Comparison of ENCODE assay signal across 8 cellular contexts in genomic region chr1:234498448-234499118, GRCh38. TPM values are rescaled to one million over a fixed set of nuclear protein-coding genes. Genes with fewer than 3 reads are reported as not detected.
DNase-seq lines count a peak whose midpoint lies in the region; ATAC-seq, FAIRE-seq and TF ChIP-seq lines count a peak whose summit lies in the region.

No MANE protein-coding gene starts in this region.

- TF ChIP-seq CTCF in K562 (IDR thresholded peaks at IDR 0.05 in 2 of 3, conservative IDR thresholded peaks at IDR 0.05 in 1 of 3; ENCODE audit: insufficient read depth in 2 of 3, low read depth in 1 of 3, low read length in 3 of 3) (no peak), upper lobe of left lung (IDR thresholded peaks at IDR 0.05) (no peak), nephron progenitor cell (IDR thresholded peaks at IDR 0.05) (no peak)

- in situ Hi-C loops in K562 (cut with MboI): loop anchor here (5.0 to 10.0 kb wide), 4 partner anchors 99 to 594 kb away; no protein-coding TSS in a partner anchor

- H3K4me3 Mint-ChIP-seq in activated T-cell treated with anti-CD3 and anti-CD28 coated beads, Interleukin-2, amount 50 U/mL, for 24 hours: no peak overlapping the region
- no peak overlapping the region for H3K4me3 Mint-ChIP-seq in activated T-cell treated with anti-CD3 and anti-CD28 coated beads, Interleukin-2, amount 50 U/mL, for 4 hours
- H3K4me3 Mint-ChIP-seq in memory B cell: no peak overlapping the region
- no peak overlapping the region for H3K4me3 Mint-ChIP-seq in nephron progenitor cell

- no peak for FAIRE-seq in K562 (lab: Jason Lieb, UNC)

- H3K4me1 Mint-ChIP-seq in activated T-cell treated with anti-CD3 and anti-CD28 coated beads, Interleukin-2, amount 50 U/mL, for 24 hours (ENCODE audit: low read depth): peaks cover 69% of the 10 kb centered on the region
- H3K4me1 Mint-ChIP-seq in activated T-cell treated with anti-CD3 and anti-CD28 coated beads, Interleukin-2, amount 50 U/mL, for 4 hours (ENCODE audit: low read depth): peaks cover 38% of the 10 kb centered on the region
- H3K4me1 Mint-ChIP-seq in memory B cell (peaks cover 15% of the 10 kb centered on the region), nephron progenitor cell (peaks cover 47% of the 10 kb centered on the region)

- no peak for ATAC-seq in activated T-cell treated with anti-CD3 and anti-CD28 coated beads, Interleukin-2, amount 50 U/mL, for 4 hours
- ATAC-seq in K562: peak; percentile 67
- peak; percentile 4 for ATAC-seq in memory B cell (ENCODE audit: low read depth)
- ATAC-seq in upper lobe of left lung (ENCODE audit: low FRiP score in 2 of 2): peak; percentile 1 to 16

- no peak overlapping the region for H3K4me3 ChIP-seq in K562
- no peak overlapping the region for H3K4me3 ChIP-seq in upper lobe of left lung

- H3K9me3 Mint-ChIP-seq in activated T-cell treated with anti-CD3 and anti-CD28 coated beads, Interleukin-2, amount 50 U/mL, for 24 hours: peaks cover 7% of the 10 kb centered on the region
- no peaks in the 10 kb centered on the region for H3K9me3 Mint-ChIP-seq in activated T-cell treated with anti-CD3 and anti-CD28 coated beads, Interleukin-2, amount 50 U/mL, for 4 hours
- H3K9me3 Mint-ChIP-seq in memory B cell (no peaks in the 10 kb centered on the region), nephron progenitor cell (no peaks in the 10 kb centered on the region)

- H3K36me3 ChIP-seq in K562 (ENCODE audit: control insufficient read depth, insufficient read depth, low read length) (no peaks in the 10 kb centered on the region), upper lobe of left lung (no peaks in the 10 kb centered on the region)

- POLR2A ChIA-PET in K562 (lab: Yijun Ruan, JAX): interaction anchor here (0.5 to 3.1 kb wide), 6 partner anchors 10 to 110 kb away, joined by 3 to 18 read pairs (median 4); no protein-coding TSS in a partner anchor

- TF ChIP-seq RAD21 in K562 (CRISPR knock-in tag; conservative IDR thresholded peaks at IDR 0.05 in 1 of 2, IDR thresholded peaks at IDR 0.05 in 1 of 2): no peak

- H3K27me3 ChIP-seq in K562 (ENCODE audit: control insufficient read depth in 2 of 2, insufficient read depth in 2 of 2, low read length in 2 of 2) (no peaks in the 10 kb centered on the region), upper lobe of left lung (no peaks in the 10 kb centered on the region)

- H3K27ac ChIP-seq in K562 (ENCODE audit: extremely low read depth, low read depth, low read length): no peak overlapping the region
- peak overlapping the region; percentile 72 to 86 (median 84) for H3K27ac ChIP-seq in upper lobe of left lung

- WGBS in K562 (ENCODE audit: insufficient coverage, low coverage, missing lambda C conversion rate): 20% methylated on average over 9 of the region's 9 CpGs
- 43 to 56% methylated on average over 8 to 9 of the region's 9 CpGs for WGBS in upper lobe of left lung, 2 donors

- H3K27me3 Mint-ChIP-seq in activated T-cell treated with anti-CD3 and anti-CD28 coated beads, Interleukin-2, amount 50 U/mL, for 24 hours: no peaks in the 10 kb centered on the region
- H3K27me3 Mint-ChIP-seq in activated T-cell treated with anti-CD3 and anti-CD28 coated beads, Interleukin-2, amount 50 U/mL, for 4 hours (ENCODE audit: low read depth): peaks cover 3% of the 10 kb centered on the region
- H3K27me3 Mint-ChIP-seq in memory B cell (peaks cover 4% of the 10 kb centered on the region), nephron progenitor cell (ENCODE audit: low read depth, poor library complexity) (peaks cover under 1% of the 10 kb centered on the region)

- peak overlapping the region; percentile 99 for H2AFZ ChIP-seq in K562 (ENCODE audit: low read depth, low read length)

- H3K27ac Mint-ChIP-seq in activated T-cell treated with anti-CD3 and anti-CD28 coated beads, Interleukin-2, amount 50 U/mL, for 24 hours: peak overlapping the region; percentile 93
- peak overlapping the region; percentile 54 for H3K27ac Mint-ChIP-seq in memory B cell
- no peak overlapping the region for H3K27ac Mint-ChIP-seq in nephron progenitor cell

- CTCF ChIA-PET in K562 (lab: Yijun Ruan, JAX; ENCODE audit: low intra/inter-chr PET ratio): interaction anchor here (0.7 to 3.4 kb wide), 9 partner anchors 10 to 595 kb away, joined by 3 to 18 read pairs (median 4); no protein-coding TSS in a partner anchor

- no peaks in the 10 kb centered on the region for H3K79me2 ChIP-seq in K562 (ENCODE audit: control insufficient read depth, insufficient read depth, low read length)

- TF ChIP-seq POLR2A in K562 (conservative IDR thresholded peaks at IDR 0.05) (no peak), upper lobe of left lung (IDR thresholded peaks at IDR 0.05) (no peak)

- BruUV-seq in K562 (replicated peaks; lab: Mats Ljungman, UMichigan): no TSS peak

- peaks cover 11 to 38% of the 10 kb centered on the region in 2 experiments for H3K4me1 ChIP-seq in K562 (replicated peaks in 1 of 2; ENCODE audit: control insufficient read depth in 2 of 2, insufficient read depth in 2 of 2, low read length in 2 of 2)
- H3K4me1 ChIP-seq in upper lobe of left lung: peaks cover 11 to 23% (median 16%) of the 10 kb centered on the region in 4 donors

- intact Hi-C loops in K562 (cut with micrococcal nuclease): loop anchor here (1.0 to 10.0 kb wide), 12 partner anchors 46 to 916 kb away; no protein-coding TSS in a partner anchor

- H4K20me1 ChIP-seq in K562 (replicated peaks; ENCODE audit: control insufficient read depth, insufficient read depth, low read length): no peaks in the 10 kb centered on the region

- no peak for TF ChIP-seq EP300 in K562 (IDR thresholded peaks at IDR 0.05; ENCODE audit: low read length)
- no peak for TF ChIP-seq EP300 in upper lobe of left lung (IDR thresholded peaks at IDR 0.05)

- H3K9me3 ChIP-seq in K562 (replicated peaks; ENCODE audit: control insufficient read depth, insufficient read depth, low read depth, low read length): no peaks in the 10 kb centered on the region
- no peaks in the 10 kb centered on the region for H3K9me3 ChIP-seq in upper lobe of left lung

- H3K36me3 Mint-ChIP-seq in activated T-cell treated with anti-CD3 and anti-CD28 coated beads, Interleukin-2, amount 50 U/mL, for 24 hours (ENCODE audit: low read depth): no peaks in the 10 kb centered on the region
- no peaks in the 10 kb centered on the region for H3K36me3 Mint-ChIP-seq in activated T-cell treated with anti-CD3 and anti-CD28 coated beads, Interleukin-2, amount 50 U/mL, for 4 hours (ENCODE audit: insufficient read depth)
- H3K36me3 Mint-ChIP-seq in memory B cell: no peaks in the 10 kb centered on the region
- H3K36me3 Mint-ChIP-seq in nephron progenitor cell (ENCODE audit: low read depth): no peaks in the 10 kb centered on the region

- H3K9me1 ChIP-seq in K562 (ENCODE audit: control insufficient read depth, insufficient read depth, low read length): peaks cover 3% of the 10 kb centered on the region

- H3K9ac ChIP-seq in K562 (ENCODE audit: insufficient read depth in 1 of 2, low read depth in 2 of 2, low read length in 2 of 2): peak overlapping the region; percentile 41 to 73; a peak in 2 of 4 replicates

- no peak for DNase-seq in activated T-cell treated with anti-CD3 and anti-CD28 coated beads, Interleukin-2, amount 50 U/mL, for 24 hours
- DNase-seq in activated T-cell treated with anti-CD3 and anti-CD28 coated beads, Interleukin-2, amount 50 U/mL, for 4 hours: no peak
- DNase-seq in K562 (ENCODE audit: extremely low read depth in 1 of 4, low spot score in 3 of 4) (no peak), memory B cell (ENCODE audit: low spot score in 2 of 2) (no peak), upper lobe of left lung (no peak), iPS-NIHi11 (ENCODE audit: low spot score) (no peak), DMS153 treated with DMSO at 0.1 percent for 48 hours (lab: John Stamatoyannopoulos, UW; ENCODE audit: unreplicated experiment) (no peak), nephron progenitor cell (no peak)

- peak overlapping the region; percentile 61 for H3K4me2 ChIP-seq in K562 (ENCODE audit: insufficient read depth, low read length)

TF ChIP-seq in K562, 482 proteins besides CTCF, POLR2A, EP300 and RAD21 (continues in another document):
- TF ChIP-seq ZBTB26 (CRISPR knock-in tag; IDR thresholded peaks at IDR 0.05) (0 out of 2 replicates have a peak, but pooled peaks have one; percentile 12), POLR2H (tag; IDR thresholded peaks at IDR 0.05; ENCODE audit: low read depth) (0 out of 2 replicates have a peak, but pooled peaks have one; percentile 32), KDM2B (CRISPR knock-in tag; IDR thresholded peaks at IDR 0.05) (no peak)

RNA-seq across cellular contexts. Expression of gene TARBP1, which starts 19.6 kb away (rescaled TPM):
- total RNA-seq in activated T-cell treated with anti-CD3 and anti-CD28 coated beads, Interleukin-2, amount 50 U/mL, for 4 hours: 10 to 100 TPM; 27.6 to 38.0 (median 33.5) TPM
- total RNA-seq in K562 (2011; cell fraction: chromatin; rRNA removed; ENCODE audit: low replicate concordance): 26.2 and 82.6 TPM in 2 replicates
- total RNA-seq in K562 (2011; cell fraction: nucleolus; rRNA removed): 15.0 and 20.9 TPM in 2 replicates
- 28.7 and 45.3 TPM in 2 replicates for total RNA-seq in K562 (2011; cell fraction: nucleoplasm; rRNA removed)
- total RNA-seq in K562 (2014; rRNA removed): 15.3 and 16.1 TPM in 2 replicates
- 25.0 and 28.0 TPM in 2 replicates for total RNA-seq in K562 (2014; rRNA removed; fragmentation: Illumina TruSeq; extraction: Trizol)
- 23.1 and 26.5 TPM in 2 replicates for total RNA-seq in K562 (2015; rRNA removed; fragmentation: Illumina TruSeq; extraction: Trizol)
- total RNA-seq in K562 (2021): 15.6 and 18.6 TPM in 2 replicates
- polyA plus RNA-seq in K562 (2011; rRNA removed): 48.0 and 66.5 TPM in 2 replicates
- polyA plus RNA-seq in K562 (2011; cell fraction: cytosol; rRNA removed): 12.4 and 31.8 TPM in 2 replicates
- 84.2 and 119 TPM in 2 replicates for polyA plus RNA-seq in K562 (2011; cell fraction: nucleus; rRNA removed)
- 14.6 and 30.8 TPM in 2 replicates for polyA plus RNA-seq in K562 (2012)
- polyA plus RNA-seq in K562 (2014; fragmentation: Illumina TruSeq; extraction: Trizol): 20.5 and 22.9 TPM in 2 replicates
- polyA plus RNA-seq in K562 (2014; fragmentation: Nextera tagmentation; extraction: Ambion mirVana): 10 to 100 TPM in 1 of 2 experiments, 1 to 10 TPM in 1; 8.8 to 10.4 TPM
- polyA plus RNA-seq in K562 (2014; rRNA removed): 24.3 and 29.5 TPM in 2 replicates
- 27.7 and 45.5 TPM in 2 replicates for polyA minus RNA-seq in K562 (2011; rRNA and poly(A)+ RNA removed)
- 10.1 and 19.2 TPM in 2 replicates for polyA minus RNA-seq in K562 (2011; cell fraction: cytosol; rRNA and poly(A)+ RNA removed)
- 19.0 and 38.9 TPM in 2 replicates for polyA minus RNA-seq in K562 (2011; cell fraction: nucleus; rRNA and poly(A)+ RNA removed)
- 10 to 100 TPM; 17.6 to 51.2 (median 25.8) TPM for total RNA-seq in upper lobe of left lung

Comparison
In these comparisons a context has a peak if more than half of its experiments do, and no peak if none do; other contexts are left out.
1. ATAC-seq: peak in K562 (single experiment), memory B cell (single experiment) and upper lobe of left lung (2 of 2); none in activated T-cell treated with anti-CD3 and anti-CD28 coated beads, Interleukin-2, amount 50 U/mL, for 4 hours (0 of 2).